8 cellular contexts compared by ENCODE assay signal in genomic region chr11:31509412-31510345, GRCh38. TPM values are rescaled to one million over a fixed set of nuclear protein-coding genes. Genes with fewer than 3 reads are reported as not detected.
DNase-seq lines count a peak whose midpoint lies in the region; ATAC-seq, FAIRE-seq and TF ChIP-seq lines count a peak whose summit lies in the region.

Gene ELP4, plus strand, starts transcription at chr11:31509767. Its CDS starts 18 bp downstream, at chr11:31509785.
A gene with protein sequence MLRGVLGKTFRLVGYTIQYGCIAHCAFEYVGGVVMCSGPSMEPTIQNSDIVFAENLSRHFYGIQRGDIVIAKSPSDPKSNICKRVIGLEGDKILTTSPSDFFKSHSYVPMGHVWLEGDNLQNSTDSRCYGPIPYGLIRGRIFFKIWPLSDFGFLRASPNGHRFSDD (minus strand): TSS chr11:31509622. CDS start chr11:31463276, 46,346 bp downstream.

- ATAC-seq in GM19035 (IDR thresholded peaks at IDR 0.05; ENCODE audit: unreplicated experiment) (peak; percentile 100), HG03354 (IDR thresholded peaks at IDR 0.05; ENCODE audit: poor library complexity, severe bottlenecking, unreplicated experiment) (peak; percentile 100)
- ATAC-seq in activated CD4-positive, CD25-positive, alpha-beta regulatory T cell treated with anti-CD3 and anti-CD28 coated beads, Interleukin-2, amount 50 U/mL, for 24 hours: peak; percentile 100

- no peaks in the 10 kb centered on the region for H3K9me3 ChIP-seq in kidney (ENCODE audit: control insufficient read depth in 1 of 2, low read length in 2 of 2)

- intact Hi-C loops in kidney (cut with DNase I): no loop called here

- DNase-seq in AG09319 (ENCODE audit: extremely low read depth, low read depth) (peak; percentile 88), NCI-H446 treated with DMSO at 0.1 percent for 48 hours (lab: John Stamatoyannopoulos, UW) (peak; percentile 97), cerebellar nuclear complex (lab: John Stamatoyannopoulos, UW) (peak; percentile 78 to 97), kidney (peak; percentile 98)
- peak; percentile 96 for DNase-seq in stimulated activated CD4-positive, alpha-beta T cell treated with anti-CD3 and anti-CD28 coated beads, Interleukin-15, amount 100 ng/mL, for 24 hours

- H3K9ac ChIP-seq in kidney (ENCODE audit: low read length in 2 of 2): peak within 1 kb of the TSS; percentile 98

- TF ChIP-seq CTCF in AG09319 (IDR thresholded peaks at IDR 0.05; ENCODE audit: low read depth, low read length): no peak
- no peak for TF ChIP-seq CTCF in kidney (IDR thresholded peaks at IDR 0.05; ENCODE audit: borderline replicate concordance, extremely low read depth, insufficient read depth)

- peak within 1 kb of the TSS; percentile 74 to 91 for H3K27ac ChIP-seq in kidney (ENCODE audit: low read depth in 2 of 2, low read length in 2 of 2)

- H3K4me3 ChIP-seq in kidney (ENCODE audit: low read length in 2 of 2): peak within 1 kb of the TSS; percentile 96 to 99

- peaks cover 0 to 2% of the 10 kb centered on the region in 2 donors for H3K4me1 ChIP-seq in kidney (ENCODE audit: control insufficient read depth in 1 of 2, insufficient read depth in 1 of 2, low read depth in 1 of 2, low read length in 2 of 2)

- no peaks in the 10 kb centered on the region for H3K36me3 ChIP-seq in kidney (ENCODE audit: control insufficient read depth in 1 of 2, insufficient read depth in 2 of 2, low read length in 2 of 2)

- peak; percentile 88 for FAIRE-seq in kidney (lab: Jason Lieb, UNC)

RNA-seq across cellular contexts. Expression of gene ELP4, which starts in this region (rescaled TPM):
- total RNA-seq in kidney: 20.3 TPM
- 26.2 TPM for polyA plus RNA-seq in kidney (ENCODE audit: insufficient read depth, low read depth, low replicate concordance)

RNA-seq across cellular contexts. Expression of the second gene that starts in this region (rescaled TPM):
- 23.8 TPM for total RNA-seq in kidney
- polyA plus RNA-seq in kidney (ENCODE audit: insufficient read depth, low read depth, low replicate concordance): 127 TPM

Comparison
In these comparisons a context has a peak if more than half of its experiments do, and no peak if none do; other contexts are left out.
1. Peak in every context shown above with its lines: DNase-seq, ATAC-seq, H3K4me3 ChIP-seq and H3K27ac ChIP-seq.